Comparison of ENCODE assay signal across 1 cellular context in genomic region chr4:167218022-167218608, GRCh38.
TF ChIP-seq lines count a peak whose summit lies in the region.

No MANE protein-coding gene starts in this region.

TF ChIP-seq in HCT116, 20 proteins besides CTCF, POLR2A, EP300 and RAD21 (continued from another document):
- TF ChIP-seq ZBTB33 (IDR thresholded peaks at IDR 0.05; ENCODE audit: extremely low read depth, insufficient replicate concordance, low read length): no peak
- no peak for TF ChIP-seq TCF7L2 (IDR thresholded peaks at IDR 0.05; ENCODE audit: borderline replicate concordance, extremely low read depth, insufficient read depth, insufficient read length)
- TF ChIP-seq EZH2 (IDR thresholded peaks at IDR 0.05): no peak
